Comparison of ENCODE assay signal across 19 cellular contexts in the genomic region with DNA sequence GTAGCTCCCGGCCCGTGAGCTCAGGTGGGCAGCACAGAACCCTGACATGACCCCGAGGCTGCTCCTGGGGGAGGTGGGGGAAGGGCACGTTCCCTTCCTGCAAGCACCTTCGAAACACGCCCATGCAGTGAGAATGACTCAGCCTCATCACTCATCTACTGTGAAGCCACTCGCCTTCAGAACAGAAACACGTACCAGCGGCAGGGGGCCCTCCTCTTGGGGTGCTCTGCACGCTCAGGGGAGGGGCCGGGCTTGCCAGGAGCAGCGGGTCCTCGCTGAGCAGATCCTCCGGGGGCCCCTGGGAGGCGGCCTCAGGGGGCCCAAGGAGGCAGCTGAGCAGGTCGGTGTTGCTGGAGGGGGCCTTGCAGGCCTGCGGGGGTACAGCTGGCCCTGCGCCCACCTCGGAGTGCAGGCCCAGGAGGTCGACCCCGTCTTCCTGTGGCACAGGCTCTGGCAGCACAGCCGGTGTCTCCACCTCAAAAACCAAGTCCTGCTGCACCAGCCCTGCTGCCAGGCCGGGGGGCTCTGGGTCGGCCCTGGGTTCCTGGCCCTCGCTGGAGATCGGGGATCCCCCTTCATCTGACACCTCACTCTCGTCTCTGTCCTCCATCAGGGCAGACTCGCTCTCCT. TPM values are rescaled to one million over a fixed set of nuclear protein-coding genes. Genes with fewer than 3 reads are reported as not detected.
DNase-seq lines count a peak whose midpoint lies in the region; ATAC-seq and TF ChIP-seq lines count a peak whose summit lies in the region.
"Had no signal": no experiment of that assay in that cellular context is flagged by ENCODE, and none has a peak within 500 bp of the region (broad histone marks: within the 10 kb centered on the region; RNA-seq: fewer than 3 reads in every experiment).

No MANE protein-coding gene starts in this region.

- H3K4me2 ChIP-seq in osteoblast (ENCODE audit: insufficient read depth, low read length) = no peak overlapping the region

- H3K4me3 ChIP-seq in osteoblast (ENCODE audit: insufficient read depth, low read length) (no peak overlapping the region), gastroesophageal sphincter (no peak overlapping the region)
- H3K4me3 ChIP-seq: cardiac muscle cell, K562, upper lobe of left lung had no signal

- peak overlapping the region; percentile 65 for H3K27ac Mint-ChIP-seq in activated CD4-positive, alpha-beta T cell treated with anti-CD3 and anti-CD28 coated beads for 36 hours
- H3K27ac Mint-ChIP-seq in effector memory CD8-positive, alpha-beta T cell = peak overlapping the region in 1 of 2 donors; percentile 26

- peak; percentile 57 for DNase-seq in activated CD4-positive, alpha-beta T cell treated with anti-CD3 and anti-CD28 coated beads for 36 hours
- DNase-seq in activated CD4-positive, alpha-beta T cell treated with anti-CD3 and anti-CD28 coated beads for 4 hours = no peak
- DNase-seq in HK-2 (ENCODE audit: unreplicated experiment) (peak; percentile 62), astrocyte of the hippocampus (ENCODE audit: low read depth, low spot score) (peak; percentile 39), iris pigment epithelial cell (ENCODE audit: low read depth) (peak; percentile 48), osteoblast (ENCODE audit: insufficient read length, low spot score, missing footprints) (no peak)
- DNase-seq in effector memory CD8-positive, alpha-beta T cell = no peak
- DNase-seq: activated gamma-delta T cell treated with Interleukin-2 at 50 U/mL for 16 hours; effector CD8-positive, alpha-beta T cell; foreskin fibroblast; NCI-H2081; NCI-H69; upper lobe of left lung had no signal

- peaks cover 48% of the 10 kb centered on the region for H3K36me3 Mint-ChIP-seq in activated CD4-positive, alpha-beta T cell treated with anti-CD3 and anti-CD28 coated beads for 36 hours (ENCODE audit: low read depth)
- H3K36me3 Mint-ChIP-seq in effector memory CD8-positive, alpha-beta T cell (ENCODE audit: insufficient read depth) = peaks cover 42% of the 10 kb centered on the region

- H3K9me3 ChIP-seq in osteoblast (ENCODE audit: low read depth, low read length) = no peaks in the 10 kb centered on the region
- H3K9me3 ChIP-seq in gastroesophageal sphincter = no peaks in the 10 kb centered on the region
- H3K9me3 ChIP-seq: upper lobe of left lung had no signal

- no peak overlapping the region for H3K27ac ChIP-seq in osteoblast (ENCODE audit: low read depth, low read length)
- H3K27ac ChIP-seq in gastroesophageal sphincter = no peak overlapping the region
- H3K27ac ChIP-seq: 22Rv1, C4-2B, cardiac muscle cell, parathyroid adenoma, upper lobe of left lung had no signal

- H3K27me3 ChIP-seq in osteoblast (ENCODE audit: insufficient read depth, low read length) = no peaks in the 10 kb centered on the region
- H3K27me3 ChIP-seq in gastroesophageal sphincter = no peaks in the 10 kb centered on the region
- H3K27me3 ChIP-seq: cardiac muscle cell, upper lobe of left lung had no signal

- POLR2A ChIA-PET in activated CD4-positive, alpha-beta T cell treated with anti-CD3 and anti-CD28 coated beads for 36 hours (lab: Charles Lee) = no interaction called here

- no peak for TF ChIP-seq CTCF in osteoblast (IDR thresholded peaks at IDR 0.05; ENCODE audit: extremely low read depth, low read depth, low read length)
- no peak for TF ChIP-seq CTCF in gastroesophageal sphincter (IDR thresholded peaks at IDR 0.05)

- no peak for TF ChIP-seq POLR2A in gastroesophageal sphincter (IDR thresholded peaks at IDR 0.05)

- H3K4me1 ChIP-seq in osteoblast (ENCODE audit: insufficient read depth, low read length) (no peaks in the 10 kb centered on the region), gastroesophageal sphincter (no peaks in the 10 kb centered on the region)
- H3K4me1 ChIP-seq: parathyroid adenoma, upper lobe of left lung had no signal

- H3K36me3 ChIP-seq in osteoblast (ENCODE audit: insufficient read depth, low read length) = peaks cover 40% of the 10 kb centered on the region
- H3K36me3 ChIP-seq in gastroesophageal sphincter = peaks cover 0 to 97% of the 10 kb centered on the region in 2 donors

- no peak overlapping the region for H3K4me3 Mint-ChIP-seq in activated CD4-positive, alpha-beta T cell treated with anti-CD3 and anti-CD28 coated beads for 36 hours
- no peak overlapping the region for H3K4me3 Mint-ChIP-seq in effector memory CD8-positive, alpha-beta T cell

- intact Hi-C loops in activated CD4-positive, alpha-beta T cell treated with anti-CD3 and anti-CD28 coated beads for 36 hours (cut with DNase I, micrococcal nuclease) = no loop called here

- peak; percentile 74 for ATAC-seq in activated CD4-positive, alpha-beta T cell treated with anti-CD3 and anti-CD28 coated beads for 36 hours
- ATAC-seq in gastroesophageal sphincter = no peak
- ATAC-seq in effector memory CD8-positive, alpha-beta T cell (replicated peaks) = no peak
- ATAC-seq: K562 had no signal

- peaks cover 7% of the 10 kb centered on the region for H4K20me1 ChIP-seq in osteoblast (ENCODE audit: insufficient read depth, low read length)

- WGBS in gastroesophageal sphincter (ENCODE audit: low coverage in 1 of 2), 2 donors = 97% methylated on average over 6 of the region's 28 CpGs; no CpG with 5 or more reads in 1 of the 2 donors

- CTCF ChIA-PET in activated CD4-positive, alpha-beta T cell treated with anti-CD3 and anti-CD28 coated beads for 36 hours (lab: Charles Lee) = no interaction called here

- no peaks in the 10 kb centered on the region for H3K79me2 ChIP-seq in osteoblast (ENCODE audit: insufficient read depth, low read length)
- H3K79me2 ChIP-seq: parathyroid adenoma had no signal

- no peak for TF ChIP-seq EP300 in gastroesophageal sphincter (IDR thresholded peaks at IDR 0.05)

- H3K27me3 Mint-ChIP-seq in activated CD4-positive, alpha-beta T cell treated with anti-CD3 and anti-CD28 coated beads for 36 hours = no peaks in the 10 kb centered on the region
- no peaks in the 10 kb centered on the region for H3K27me3 Mint-ChIP-seq in effector memory CD8-positive, alpha-beta T cell

- no peak overlapping the region for H2AFZ ChIP-seq in osteoblast (ENCODE audit: low read length)
- H2AFZ ChIP-seq: parathyroid adenoma had no signal

- H3K9me3 Mint-ChIP-seq in activated CD4-positive, alpha-beta T cell treated with anti-CD3 and anti-CD28 coated beads for 36 hours (ENCODE audit: low read depth) = no peaks in the 10 kb centered on the region
- H3K9me3 Mint-ChIP-seq in effector memory CD8-positive, alpha-beta T cell = no peaks in the 10 kb centered on the region

- H3K4me1 Mint-ChIP-seq in activated CD4-positive, alpha-beta T cell treated with anti-CD3 and anti-CD28 coated beads for 36 hours = peaks cover 2% of the 10 kb centered on the region
- peaks cover 0 to 1% of the 10 kb centered on the region in 2 donors for H3K4me1 Mint-ChIP-seq in effector memory CD8-positive, alpha-beta T cell (ENCODE audit: low read depth in 2 of 2)

RNA-seq across cellular contexts. Expression of a gene that starts 40.9 kb away (rescaled TPM):
- under 1 TPM; 0.28 to 0.50 TPM for total RNA-seq in activated CD4-positive, alpha-beta T cell treated with anti-CD3 and anti-CD28 coated beads for 36 hours
- total RNA-seq in osteoblast (not detected in 2 replicates), gastroesophageal sphincter (under 1 TPM in 3 of 4 donors, not detected in 1; 0.31 to 0.96 (median 0.54) TPM)

Comparison
In these comparisons a context has a peak if more than half of its experiments do, and no peak if none do; other contexts are left out.
1. DNase-seq: peak in activated CD4-positive, alpha-beta T cell treated with anti-CD3 and anti-CD28 coated beads for 36 hours (single experiment), HK-2 (single experiment), astrocyte of the hippocampus (single experiment) and iris pigment epithelial cell (single experiment); none in activated CD4-positive, alpha-beta T cell treated with anti-CD3 and anti-CD28 coated beads for 4 hours (0 of 2), osteoblast (single experiment) and effector memory CD8-positive, alpha-beta T cell (0 of 3).